17 cellular contexts compared by ENCODE assay signal in genomic region chr17:67458203-67458602, GRCh38.
DNase-seq lines count a peak whose midpoint lies in the region; ATAC-seq and TF ChIP-seq lines count a peak whose summit lies in the region.
"Had no signal": no experiment of that assay in that cellular context is flagged by ENCODE, and none has a peak within 500 bp of the region (broad histone marks: within the 10 kb centered on the region; RNA-seq: fewer than 3 reads in every experiment).

No MANE protein-coding gene starts in this region.

- H3K27me3 Mint-ChIP-seq in activated naive CD4-positive, alpha-beta T cell treated with anti-CD3 and anti-CD28 coated beads for 36 hours (ENCODE audit: low read depth), result no peaks in the 10 kb centered on the region
- H3K27me3 Mint-ChIP-seq in activated naive CD4-positive, alpha-beta T cell treated with anti-CD3 and anti-CD28 coated beads, Interleukin-2, amount 10 ng/mL, durations not matched to agents 7 days and 5 days, result no peaks in the 10 kb centered on the region
- no peaks in the 10 kb centered on the region for H3K27me3 Mint-ChIP-seq in CD4-positive, alpha-beta memory T cell
- H3K27me3 Mint-ChIP-seq in activated naive CD8-positive, alpha-beta T cell treated with anti-CD3 and anti-CD28 coated beads, Interleukin-2, amount 10 ng/mL, durations not matched to agents 7 days and 5 days, result no peaks in the 10 kb centered on the region
- H3K27me3 Mint-ChIP-seq in nephron progenitor cell (ENCODE audit: low read depth, poor library complexity), result peaks cover 9% of the 10 kb centered on the region

- peaks cover 13% of the 10 kb centered on the region for H3K9me3 Mint-ChIP-seq in activated naive CD4-positive, alpha-beta T cell treated with anti-CD3 and anti-CD28 coated beads for 36 hours
- H3K9me3 Mint-ChIP-seq in activated naive CD4-positive, alpha-beta T cell treated with anti-CD3 and anti-CD28 coated beads, Interleukin-2, amount 10 ng/mL, durations not matched to agents 7 days and 5 days, result peaks cover 17% of the 10 kb centered on the region
- peaks cover 0 to 16% (median 11%) of the 10 kb centered on the region in 8 donors for H3K9me3 Mint-ChIP-seq in CD4-positive, alpha-beta memory T cell
- peaks cover 9% of the 10 kb centered on the region for H3K9me3 Mint-ChIP-seq in activated naive CD8-positive, alpha-beta T cell treated with anti-CD3 and anti-CD28 coated beads, Interleukin-2, amount 10 ng/mL, durations not matched to agents 7 days and 5 days
- peaks cover 29% of the 10 kb centered on the region for H3K9me3 Mint-ChIP-seq in nephron progenitor cell

- H3K9me3 ChIP-seq in CD4-positive, alpha-beta memory T cell (ENCODE audit: control insufficient read depth in 1 of 2, low read length in 2 of 2), result peaks cover 0 to 4% of the 10 kb centered on the region in 2 donors

- no peak overlapping the region for H3K4me3 ChIP-seq in CD4-positive, alpha-beta memory T cell (ENCODE audit: low read length in 2 of 2)

- H3K4me1 Mint-ChIP-seq in activated naive CD4-positive, alpha-beta T cell treated with anti-CD3 and anti-CD28 coated beads for 36 hours (ENCODE audit: low read depth), result peaks cover 73% of the 10 kb centered on the region
- H3K4me1 Mint-ChIP-seq in activated naive CD4-positive, alpha-beta T cell treated with anti-CD3 and anti-CD28 coated beads, Interleukin-2, amount 10 ng/mL, durations not matched to agents 7 days and 5 days, result peaks cover 73% of the 10 kb centered on the region
- peaks cover 44 to 91% (median 70%) of the 10 kb centered on the region in 4 donors for H3K4me1 Mint-ChIP-seq in CD4-positive, alpha-beta memory T cell
- H3K4me1 Mint-ChIP-seq in activated naive CD8-positive, alpha-beta T cell treated with anti-CD3 and anti-CD28 coated beads, Interleukin-2, amount 10 ng/mL, durations not matched to agents 7 days and 5 days, result peaks cover 30% of the 10 kb centered on the region
- H3K4me1 Mint-ChIP-seq in nephron progenitor cell, result peaks cover 24% of the 10 kb centered on the region

- H3K36me3 Mint-ChIP-seq in activated naive CD4-positive, alpha-beta T cell treated with anti-CD3 and anti-CD28 coated beads for 36 hours (ENCODE audit: low read depth), result peaks cover 23% of the 10 kb centered on the region
- H3K36me3 Mint-ChIP-seq in activated naive CD4-positive, alpha-beta T cell treated with anti-CD3 and anti-CD28 coated beads, Interleukin-2, amount 10 ng/mL, durations not matched to agents 7 days and 5 days, result peaks cover 38% of the 10 kb centered on the region
- peaks cover 26 to 30% of the 10 kb centered on the region in 2 donors for H3K36me3 Mint-ChIP-seq in CD4-positive, alpha-beta memory T cell
- H3K36me3 Mint-ChIP-seq in activated naive CD8-positive, alpha-beta T cell treated with anti-CD3 and anti-CD28 coated beads, Interleukin-2, amount 10 ng/mL, durations not matched to agents 7 days and 5 days, result peaks cover 32% of the 10 kb centered on the region
- H3K36me3 Mint-ChIP-seq in nephron progenitor cell (ENCODE audit: low read depth), result peaks cover 23% of the 10 kb centered on the region

- DNase-seq in activated naive CD4-positive, alpha-beta T cell treated with anti-CD3 and anti-CD28 coated beads for 36 hours, result no peak
- no peak for DNase-seq in activated naive CD4-positive, alpha-beta T cell treated with anti-CD3 and anti-CD28 coated beads, Interleukin-2, amount 10 ng/mL, durations not matched to agents 7 days and 5 days
- no peak for DNase-seq in CD4-positive, alpha-beta memory T cell
- DNase-seq in activated naive CD8-positive, alpha-beta T cell treated with anti-CD3 and anti-CD28 coated beads, Interleukin-2, amount 10 ng/mL, durations not matched to agents 7 days and 5 days, result no peak
- no peak for DNase-seq in nephron progenitor cell
- DNase-seq in NCI-H1694 treated with DMSO at 0.1 percent for 48 hours (lab: John Stamatoyannopoulos, UW), result no peak
- DNase-seq in AG08396 (ENCODE audit: low spot score), result no peak
- DNase-seq: AML-193, DMS79 treated with DMSO at 0.1 percent for 48 hours, HCEC 1CT, IMR-90, Karpas-422, MM.1S, NCI-H1092 treated with DMSO at 0.1 percent for 48 hours, NCI-H226, NCI-H524 treated with DMSO at 0.1 percent for 48 hours had no signal

- POLR2A ChIA-PET in CD4-positive, alpha-beta memory T cell (lab: Charles Lee; ENCODE audit: partially characterized antibody), result no interaction called here
- POLR2A ChIA-PET in activated naive CD8-positive, alpha-beta T cell treated with anti-CD3 and anti-CD28 coated beads, Interleukin-2, amount 10 ng/mL, durations not matched to agents 7 days and 5 days (lab: Charles Lee), result no interaction called here

- CTCF ChIA-PET in activated naive CD4-positive, alpha-beta T cell treated with anti-CD3 and anti-CD28 coated beads for 36 hours (lab: Charles Lee), result no interaction called here
- CTCF ChIA-PET in activated naive CD4-positive, alpha-beta T cell treated with anti-CD3 and anti-CD28 coated beads, Interleukin-2, amount 10 ng/mL, durations not matched to agents 7 days and 5 days (lab: Charles Lee), result no interaction called here
- CTCF ChIA-PET in CD4-positive, alpha-beta memory T cell (lab: Charles Lee; ENCODE audit: partially characterized antibody), result interaction anchor here (3.0 to 5.3 kb wide), 2 partner anchors 17 kb away, joined by 9 to 17 read pairs; no protein-coding TSS in a partner anchor

- peak overlapping the region; percentile 10 for H3K27ac Mint-ChIP-seq in activated naive CD4-positive, alpha-beta T cell treated with anti-CD3 and anti-CD28 coated beads for 36 hours
- no peak overlapping the region for H3K27ac Mint-ChIP-seq in activated naive CD4-positive, alpha-beta T cell treated with anti-CD3 and anti-CD28 coated beads, Interleukin-2, amount 10 ng/mL, durations not matched to agents 7 days and 5 days
- H3K27ac Mint-ChIP-seq in CD4-positive, alpha-beta memory T cell, result peak overlapping the region in 6 of 7 donors; percentile 10 to 91 (median 66)
- peak overlapping the region; percentile 28 for H3K27ac Mint-ChIP-seq in activated naive CD8-positive, alpha-beta T cell treated with anti-CD3 and anti-CD28 coated beads, Interleukin-2, amount 10 ng/mL, durations not matched to agents 7 days and 5 days
- peak overlapping the region; percentile 8 for H3K27ac Mint-ChIP-seq in nephron progenitor cell

- TF ChIP-seq CTCF in nephron progenitor cell (IDR thresholded peaks at IDR 0.05), result no peak

- no peaks in the 10 kb centered on the region for H3K36me3 ChIP-seq in CD4-positive, alpha-beta memory T cell (ENCODE audit: insufficient read depth, low read length)

- no peak for ATAC-seq in activated naive CD8-positive, alpha-beta T cell treated with anti-CD3 and anti-CD28 coated beads, Interleukin-2, amount 10 ng/mL, durations not matched to agents 7 days and 5 days (ENCODE audit: low read depth)

- no peak overlapping the region for H3K27ac ChIP-seq in CD4-positive, alpha-beta memory T cell (ENCODE audit: low read depth, low read length)

- peaks cover 56% of the 10 kb centered on the region for H3K4me1 ChIP-seq in CD4-positive, alpha-beta memory T cell (ENCODE audit: insufficient read depth, low read length)

- no peaks in the 10 kb centered on the region for H3K27me3 ChIP-seq in CD4-positive, alpha-beta memory T cell (ENCODE audit: insufficient read depth, low read length)

- intact Hi-C loops in activated naive CD4-positive, alpha-beta T cell treated with anti-CD3 and anti-CD28 coated beads for 36 hours (cut with micrococcal nuclease), result no loop called here
- intact Hi-C loops in CD4-positive, alpha-beta memory T cell (cut with micrococcal nuclease), result no loop called here

- H3K4me3 Mint-ChIP-seq in activated naive CD4-positive, alpha-beta T cell treated with anti-CD3 and anti-CD28 coated beads for 36 hours, result no peak overlapping the region
- no peak overlapping the region for H3K4me3 Mint-ChIP-seq in activated naive CD4-positive, alpha-beta T cell treated with anti-CD3 and anti-CD28 coated beads, Interleukin-2, amount 10 ng/mL, durations not matched to agents 7 days and 5 days
- peak overlapping the region in 2 of 8 donors; percentile 56 to 64 for H3K4me3 Mint-ChIP-seq in CD4-positive, alpha-beta memory T cell
- H3K4me3 Mint-ChIP-seq in activated naive CD8-positive, alpha-beta T cell treated with anti-CD3 and anti-CD28 coated beads, Interleukin-2, amount 10 ng/mL, durations not matched to agents 7 days and 5 days, result no peak overlapping the region
- H3K4me3 Mint-ChIP-seq in nephron progenitor cell, result no peak overlapping the region
- H3K4me3 Mint-ChIP-seq: CD14-positive monocyte had no signal
